15 cellular contexts compared by ENCODE assay signal in the genomic region with DNA sequence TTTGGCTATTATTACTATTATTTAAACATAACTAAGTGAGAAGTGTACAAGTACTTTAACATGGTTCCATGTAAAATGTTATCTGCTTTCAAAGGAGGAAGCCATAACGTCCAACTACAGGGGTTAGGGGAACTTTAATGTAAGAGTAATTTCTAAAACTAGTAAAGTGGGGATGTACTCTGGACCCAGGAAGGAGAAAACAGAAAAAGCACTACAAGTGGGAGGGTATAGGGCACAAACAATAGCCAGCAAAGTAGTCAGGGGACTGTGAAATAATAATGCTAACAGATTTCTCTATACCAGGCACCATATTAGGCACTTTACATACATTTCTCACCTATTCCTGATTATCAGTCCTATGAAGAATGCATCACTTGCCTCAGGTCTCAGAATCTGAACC. TPM values are rescaled to one million over a fixed set of nuclear protein-coding genes. Genes with fewer than 3 reads are reported as not detected.
DNase-seq lines count a peak whose midpoint lies in the region; ATAC-seq and TF ChIP-seq lines count a peak whose summit lies in the region.
"Had no signal": no experiment of that assay in that cellular context is flagged by ENCODE, and none has a peak within 500 bp of the region (broad histone marks: within the 10 kb centered on the region; RNA-seq: fewer than 3 reads in every experiment).

No MANE protein-coding gene starts in this region.

- H3K36me3 ChIP-seq in left ventricle myocardium inferior (no peaks in the 10 kb centered on the region), ascending aorta (no peaks in the 10 kb centered on the region), esophagus squamous epithelium (no peaks in the 10 kb centered on the region), sigmoid colon (no peaks in the 10 kb centered on the region)
- H3K36me3 ChIP-seq: BLaER1 treated with 17β-estradiol and CSF1 and Interleukin-3, amounts not matched to agents 10 nM and 100 nM; HAP-1 had no signal

- TF ChIP-seq CTCF in left ventricle myocardium inferior (IDR thresholded peaks at IDR 0.05; ENCODE audit: borderline replicate concordance): no peak
- TF ChIP-seq CTCF in ascending aorta (IDR thresholded peaks at IDR 0.05): no peak
- TF ChIP-seq CTCF in esophagus squamous epithelium (IDR thresholded peaks at IDR 0.05): no peak
- TF ChIP-seq CTCF in sigmoid colon (IDR thresholded peaks at IDR 0.05): no peak

- peak overlapping the region; percentile 88 for H3K27ac ChIP-seq in left ventricle myocardium inferior (replicated peaks)
- peak overlapping the region; percentile 13 to 29 for H3K27ac ChIP-seq in ascending aorta
- H3K27ac ChIP-seq in esophagus squamous epithelium: peak overlapping the region in 3 of 4 donors; percentile 18 to 84 (median 84)
- peak overlapping the region; percentile 29 to 89 (median 84) for H3K27ac ChIP-seq in sigmoid colon
- H3K27ac ChIP-seq: BLaER1 treated with 17β-estradiol and CSF1 and Interleukin-3, amounts not matched to agents 10 nM and 100 nM had no signal

- no peak for DNase-seq in left ventricle myocardium inferior
- no peak for DNase-seq in Right ventricle myocardium inferior (ENCODE audit: missing footprints)
- no peak for DNase-seq in ascending aorta (ENCODE audit: low spot score in 2 of 2)
- DNase-seq in esophagus squamous epithelium (lab: John Stamatoyannopoulos, UW): no peak
- DNase-seq in sigmoid colon: no peak
- DNase-seq in activated CD8-positive, alpha-beta memory T cell treated with anti-CD3 and anti-CD28 coated beads, Interleukin-2, amount 50 U/mL, for 4 hours: no peak
- DNase-seq: ACHN; CD4-positive, CD25-positive, alpha-beta regulatory T cell; DMS53; GF-D8 had no signal

- peaks cover 75% of the 10 kb centered on the region for H3K4me1 ChIP-seq in left ventricle myocardium inferior
- peaks cover 5 to 32% of the 10 kb centered on the region in 2 donors for H3K4me1 ChIP-seq in ascending aorta
- H3K4me1 ChIP-seq in esophagus squamous epithelium: peaks cover 7 to 74% (median 19%) of the 10 kb centered on the region in 3 donors
- peaks cover 0 to 70% (median 55%) of the 10 kb centered on the region in 4 donors for H3K4me1 ChIP-seq in sigmoid colon

- TF ChIP-seq EP300 in sigmoid colon (IDR thresholded peaks at IDR 0.05): no peak

- intact Hi-C loops in left ventricle myocardium inferior (cut with micrococcal nuclease) (no loop called here), Right ventricle myocardium inferior (cut with DNase I) (no loop called here), ascending aorta (cut with DNase I) (no loop called here), esophagus squamous epithelium (cut with DNase I) (no loop called here), sigmoid colon (cut with DNase I) (loop anchor here (2.0 to 5.0 kb wide), 2 partner anchors 19 to 293 kb away; partner anchors contain the start of gene USP31)

- no peak for TF ChIP-seq POLR2A in esophagus squamous epithelium (IDR thresholded peaks at IDR 0.05)
- no peak for TF ChIP-seq POLR2A in sigmoid colon (IDR thresholded peaks at IDR 0.05)

- ATAC-seq in Right ventricle myocardium inferior (no peak), HG02970 (IDR thresholded peaks at IDR 0.05; ENCODE audit: low FRiP score, unreplicated experiment) (no peak), HG02588 (IDR thresholded peaks at IDR 0.05; ENCODE audit: unreplicated experiment) (no peak)

- 41 to 42% methylated on average over 1 of the region's 1 CpG for WGBS in esophagus squamous epithelium, 2 donors
- WGBS in sigmoid colon, 2 donors: 18 to 51% methylated on average over 1 of the region's 1 CpG

- H3K4me3 ChIP-seq in left ventricle myocardium inferior (no peak overlapping the region), ascending aorta (no peak overlapping the region), esophagus squamous epithelium (no peak overlapping the region), sigmoid colon (no peak overlapping the region)
- H3K4me3 ChIP-seq: BLaER1 treated with 17β-estradiol and CSF1 and Interleukin-3, amounts not matched to agents 10 nM and 100 nM; HAP-1 had no signal

- no peaks in the 10 kb centered on the region for H3K27me3 ChIP-seq in left ventricle myocardium inferior (ENCODE audit: low read depth)
- no peaks in the 10 kb centered on the region for H3K27me3 ChIP-seq in ascending aorta
- no peaks in the 10 kb centered on the region for H3K27me3 ChIP-seq in esophagus squamous epithelium
- H3K27me3 ChIP-seq in sigmoid colon: no peaks in the 10 kb centered on the region
- H3K27me3 ChIP-seq: BLaER1 treated with 17β-estradiol and CSF1 and Interleukin-3, amounts not matched to agents 10 nM and 100 nM had no signal

- H3K9me3 ChIP-seq in left ventricle myocardium inferior (replicated peaks): no peaks in the 10 kb centered on the region
- H3K9me3 ChIP-seq in ascending aorta: no peaks in the 10 kb centered on the region
- H3K9me3 ChIP-seq in esophagus squamous epithelium: no peaks in the 10 kb centered on the region
- H3K9me3 ChIP-seq in sigmoid colon: no peaks in the 10 kb centered on the region
- H3K9me3 ChIP-seq: HAP-1 had no signal

RNA-seq across cellular contexts. Expression of gene USP31, which starts 19.6 kb away (rescaled TPM):
- total RNA-seq in left ventricle myocardium inferior: 28.2 TPM
- 26.8 TPM for total RNA-seq in Right ventricle myocardium inferior
- total RNA-seq in ascending aorta: 6.2 TPM
- total RNA-seq in esophagus squamous epithelium: 10 to 100 TPM in 2 of 4 donors, 1 to 10 TPM in 2; 7.8 to 29.9 (median 11.0) TPM
- total RNA-seq in sigmoid colon: 10 to 100 TPM; 12.7 to 21.0 (median 16.7) TPM
- 1 to 10 TPM in 2 of 3 donors, under 1 TPM in 1; 0.60 to 4.0 (median 2.3) TPM for polyA plus RNA-seq in sigmoid colon

RNA-seq across cellular contexts. Expression of gene SCNN1G, which starts 52.9 kb away (rescaled TPM):
- not detected for total RNA-seq in left ventricle myocardium inferior
- total RNA-seq in Right ventricle myocardium inferior: 0.30 TPM
- not detected for total RNA-seq in ascending aorta
- total RNA-seq in esophagus squamous epithelium: 10 to 100 TPM in 1 of 4 donors, 1 to 10 TPM in 3; 5.0 to 10.8 (median 7.0) TPM
- total RNA-seq in sigmoid colon: under 1 TPM in 2 of 4 donors, not detected in 2; under 0.01 to 0.16 TPM
- polyA plus RNA-seq in sigmoid colon: 10 to 100 TPM in 1 of 3 donors, 1 to 10 TPM in 2; 3.0 to 36.2 (median 9.2) TPM
- total RNA-seq: A172; CD4-positive, CD25-positive, alpha-beta regulatory T cell had no signal
- polyA plus RNA-seq: CD4-positive, CD25-positive, alpha-beta regulatory T cell had no signal

Comparison
In these comparisons a context has a peak if more than half of its experiments do, and no peak if none do; other contexts are left out.
1. H3K27ac ChIP-seq: peak in every context shown above with its lines; median percentile 88 in left ventricle myocardium inferior; 84 in esophagus squamous epithelium; 84 in sigmoid colon; 21 in ascending aorta.